In the genomic region with DNA sequence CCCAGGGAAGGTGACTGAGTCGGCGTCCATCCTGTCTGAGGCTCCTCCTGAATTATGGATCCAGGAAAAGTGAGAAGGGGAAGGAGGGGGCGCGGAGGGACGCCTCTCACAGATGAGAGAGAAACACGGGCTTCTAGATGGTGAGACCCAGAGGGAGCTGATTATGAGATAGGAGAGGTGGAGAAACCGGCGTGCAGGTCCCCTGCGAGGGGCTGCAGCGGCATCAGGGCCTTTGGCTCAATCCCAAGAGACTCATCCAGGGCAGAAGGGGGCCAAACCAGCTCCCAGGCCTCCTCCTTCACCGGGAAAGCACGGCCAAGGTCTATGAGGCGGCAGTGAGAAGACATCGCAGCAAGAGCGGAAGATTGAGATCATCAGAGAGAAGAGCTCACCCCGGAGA, we compare ENCODE assay signal across 30 cellular contexts.
"Had no signal": no experiment of that assay in that cellular context is flagged by ENCODE, and none has a peak within 500 bp of the region (broad histone marks: within the 10 kb centered on the region; RNA-seq: fewer than 3 reads in every experiment).

No MANE protein-coding gene starts in this region.

- DNase-seq: nephron progenitor cell; nucleus accumbens; ovary; psoas muscle; right cardiac atrium; right lobe of liver; sigmoid colon; small intestine; stimulated activated CD4-positive, alpha-beta T cell treated with anti-CD3 and anti-CD28 coated beads, Interleukin-12 subunit alpha, Interleukin-12 subunit beta, amount 100 ng/mL, for 4 hours; stimulated activated CD4-positive, alpha-beta T cell treated with anti-CD3 and anti-CD28 coated beads, Interleukin-1b, Interleukin-23, amount 100 ng/mL, for 48 hours; stimulated activated CD4-positive, alpha-beta T cell treated with anti-CD3 and anti-CD28 coated beads, Interleukin-4, amount 100 ng/mL, for 1 hour; stimulated activated CD4-positive, alpha-beta T cell treated with anti-CD3 and anti-CD28 coated beads, Interleukin-4, amount 100 ng/mL, for 4 hours; stimulated activated CD8-positive, alpha-beta memory T cell treated with anti-CD3 and anti-CD28 coated beads, Interleukin-4, amount 100 ng/mL, for 48 hours; stimulated activated naive CD4-positive, alpha-beta T cell; stimulated activated naive CD8-positive, alpha-beta T cell treated with anti-CD3 and anti-CD28 coated beads, Interleukin-15, amount 100 ng/mL, for 72 hours; stimulated activated naive CD8-positive, alpha-beta T cell treated with anti-CD3 and anti-CD28 coated beads, Interleukin-15, Interleukin-2, amounts not matched to agents 100 U/mL and 50 U/mL, for 24 hours; substantia nigra; testis; tibial artery; transverse colon had no signal

- H3K27ac ChIP-seq: neutrophil, ovary, parathyroid adenoma, psoas muscle, right lobe of liver, sigmoid colon, suprapubic skin, testis, tibial artery, transverse colon, vagina had no signal

- H3K36me3 ChIP-seq: neutrophil, ovary, right lobe of liver, sigmoid colon, suprapubic skin, tibial artery, transverse colon, vagina had no signal

- ATAC-seq: naive thymus-derived CD8-positive, alpha-beta T cell; natural killer cell treated with Interleukin-12 subunit alpha and Interleukin-12 subunit beta and Interleukin-15 and Interleukin-18, amount 100 ng/mL, for 72 hours; psoas muscle; right cardiac atrium; right lobe of liver; stimulated activated memory B cell treated with anti-CD40 and anti-IgM and Interleukin-4, amounts not matched to agents 10 μg/mL and 1 μg/mL and 100 μg/mL, for 72 hours; stimulated activated naive CD8-positive, alpha-beta T cell treated with anti-CD3 and anti-CD28 coated beads, Interleukin-15, amount 100 ng/mL, for 72 hours; stimulated activated naive CD8-positive, alpha-beta T cell treated with anti-CD3 and anti-CD28 coated beads, Interleukin-15, Interleukin-2, amounts not matched to agents 100 U/mL and 50 U/mL, for 24 hours had no signal

- H3K36me3 Mint-ChIP-seq: naive thymus-derived CD8-positive, alpha-beta T cell; natural killer cell treated with Interleukin-12 subunit alpha and Interleukin-12 subunit beta and Interleukin-15 and Interleukin-18, amount 100 ng/mL, for 72 hours; stimulated activated memory B cell treated with anti-CD40 and anti-IgM and Interleukin-4, amounts not matched to agents 10 μg/mL and 1 μg/mL and 100 μg/mL, for 72 hours; type B pancreatic cell had no signal

- H3K9me3 Mint-ChIP-seq: naive thymus-derived CD8-positive, alpha-beta T cell; natural killer cell treated with Interleukin-12 subunit alpha and Interleukin-12 subunit beta and Interleukin-15 and Interleukin-18, amount 100 ng/mL, for 72 hours; nephron progenitor cell; neural crest cell; stimulated activated memory B cell treated with anti-CD40 and anti-IgM and Interleukin-4, amounts not matched to agents 10 μg/mL and 1 μg/mL and 100 μg/mL, for 72 hours; stimulated activated naive CD8-positive, alpha-beta T cell treated with anti-CD3 and anti-CD28 coated beads, Interleukin-15, amount 100 ng/mL, for 72 hours; type B pancreatic cell had no signal

- H3K4me3 ChIP-seq: ovary, psoas muscle, right lobe of liver, sigmoid colon, suprapubic skin, testis, tibial artery, transverse colon, vagina had no signal

- H3K4me3 Mint-ChIP-seq: naive thymus-derived CD8-positive, alpha-beta T cell; natural killer cell treated with Interleukin-12 subunit alpha and Interleukin-12 subunit beta and Interleukin-15 and Interleukin-18, amount 100 ng/mL, for 72 hours; nephron progenitor cell; neural crest cell; stimulated activated memory B cell treated with anti-CD40 and anti-IgM and Interleukin-4, amounts not matched to agents 10 μg/mL and 1 μg/mL and 100 μg/mL, for 72 hours; stimulated activated naive CD8-positive, alpha-beta T cell treated with anti-CD3 and anti-CD28 coated beads, Interleukin-15, amount 100 ng/mL, for 72 hours; type B pancreatic cell had no signal

- H3K4me1 Mint-ChIP-seq: naive thymus-derived CD8-positive, alpha-beta T cell; stimulated activated memory B cell treated with anti-CD40 and anti-IgM and Interleukin-4, amounts not matched to agents 10 μg/mL and 1 μg/mL and 100 μg/mL, for 72 hours; stimulated activated naive CD8-positive, alpha-beta T cell treated with anti-CD3 and anti-CD28 coated beads, Interleukin-15, amount 100 ng/mL, for 72 hours had no signal

- H3K9ac ChIP-seq: parathyroid adenoma had no signal

- H3K4me1 ChIP-seq: psoas muscle, right lobe of liver, sigmoid colon, suprapubic skin, testis, tibial artery, transverse colon, vagina had no signal

- H2AFZ ChIP-seq: parathyroid adenoma had no signal

- H3K27ac Mint-ChIP-seq: naive thymus-derived CD8-positive, alpha-beta T cell; natural killer cell treated with Interleukin-12 subunit alpha and Interleukin-12 subunit beta and Interleukin-15 and Interleukin-18, amount 100 ng/mL, for 72 hours; nephron progenitor cell; progenitor cell of endocrine pancreas; stimulated activated memory B cell treated with anti-CD40 and anti-IgM and Interleukin-4, amounts not matched to agents 10 μg/mL and 1 μg/mL and 100 μg/mL, for 72 hours; type B pancreatic cell had no signal

- H3K27me3 ChIP-seq: neutrophil, ovary, right lobe of liver, testis, transverse colon, vagina had no signal

- H3K9me3 ChIP-seq: neutrophil, ovary, psoas muscle, right lobe of liver, sigmoid colon, suprapubic skin, testis, tibial artery, transverse colon, vagina had no signal
